Comparison of ENCODE assay signal across 13 cellular contexts in the genomic region with DNA sequence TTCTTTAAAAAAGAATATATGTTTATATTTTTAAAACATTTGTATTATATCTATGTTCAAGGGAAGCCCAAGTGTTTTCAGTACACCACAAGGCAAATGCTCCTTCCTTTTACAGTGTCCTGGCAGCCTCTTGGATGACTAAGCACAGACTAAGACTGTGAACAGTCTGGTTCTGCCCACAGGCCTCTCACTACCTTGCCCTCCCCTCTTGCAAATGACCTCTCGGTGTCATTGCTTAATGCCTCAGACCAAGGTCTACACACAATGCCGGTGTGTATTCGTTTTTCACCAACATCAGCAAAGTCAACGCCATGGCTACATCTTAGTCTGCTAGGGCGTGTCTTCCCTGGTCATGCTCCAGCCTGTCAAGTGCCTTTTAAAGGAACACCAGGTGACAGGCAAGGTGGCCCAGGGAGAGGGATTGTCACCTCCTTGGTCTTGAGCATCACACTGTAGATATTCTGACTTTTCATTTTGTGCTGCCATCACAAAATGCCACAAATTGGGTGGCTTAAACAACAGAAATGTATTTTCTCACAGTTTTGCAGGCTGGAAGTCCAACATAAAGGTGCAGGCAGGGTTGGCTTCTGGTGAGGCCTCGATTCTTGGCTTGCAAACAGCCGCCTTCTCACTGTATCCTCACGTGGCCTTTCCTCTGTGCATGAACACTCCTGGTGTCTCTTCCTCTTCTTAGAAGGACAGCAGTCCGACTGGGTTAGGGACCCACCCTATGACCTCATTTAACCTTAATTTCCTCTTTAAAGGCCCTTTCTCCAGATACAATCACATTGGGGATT.
DNase-seq lines count a peak whose midpoint lies in the region; ATAC-seq and TF ChIP-seq lines count a peak whose summit lies in the region.
"Had no signal": no experiment of that assay in that cellular context is flagged by ENCODE, and none has a peak within 500 bp of the region (broad histone marks: within the 10 kb centered on the region; RNA-seq: fewer than 3 reads in every experiment).

No MANE protein-coding gene starts in this region.

- no peaks in the 10 kb centered on the region for H3K27me3 ChIP-seq in testis
- H3K27me3 ChIP-seq in tibial nerve: no peaks in the 10 kb centered on the region

- H3K27ac ChIP-seq in testis (no peak overlapping the region), tibial nerve (no peak overlapping the region)

- H3K4me3 ChIP-seq in testis (no peak overlapping the region), tibial nerve (no peak overlapping the region)

- TF ChIP-seq EP300 in tibial nerve (IDR thresholded peaks at IDR 0.05): no peak

- peak; percentile 27 for ATAC-seq in activated CD8-positive, alpha-beta T cell treated with anti-CD3 and anti-CD28 coated beads for 36 hours
- no peak for ATAC-seq in activated CD8-positive, alpha-beta T cell treated with anti-CD3 and anti-CD28 coated beads, Interleukin-2, amount 10 ng/mL, durations not matched to agents 7 days and 5 days
- ATAC-seq in stimulated activated naive CD8-positive, alpha-beta T cell treated with anti-CD3 and anti-CD28 coated beads, Interleukin-15, Interleukin-2, amounts not matched to agents 100 U/mL and 50 U/mL, for 24 hours: peak; percentile 16
- ATAC-seq in HG03460 (IDR thresholded peaks at IDR 0.05; ENCODE audit: unreplicated experiment): no peak
- ATAC-seq: left colon had no signal

- H3K4me1 ChIP-seq in testis (no peaks in the 10 kb centered on the region), tibial nerve (peaks cover 0 to 13% (median 0%) of the 10 kb centered on the region in 4 donors)

- DNase-seq in activated CD8-positive, alpha-beta T cell treated with anti-CD3 and anti-CD28 coated beads for 36 hours: no peak
- DNase-seq in activated CD8-positive, alpha-beta T cell treated with anti-CD3 and anti-CD28 coated beads, Interleukin-2, amount 10 ng/mL, durations not matched to agents 7 days and 5 days: no peak
- peak; percentile 59 for DNase-seq in RPMI8226
- peak; percentile 66 for DNase-seq in fibroblast of peridontal ligament (ENCODE audit: extremely low read depth)
- no peak for DNase-seq in stimulated activated naive CD8-positive, alpha-beta T cell treated with anti-CD3 and anti-CD28 coated beads, Interleukin-15, Interleukin-2, amounts not matched to agents 100 U/mL and 50 U/mL, for 24 hours
- no peak for DNase-seq in testis
- no peak for DNase-seq in tibial nerve (ENCODE audit: low spot score in 2 of 2)
- DNase-seq: activated naive CD4-positive, alpha-beta T cell treated with anti-CD3 and anti-CD28 coated beads, Interleukin-2, amount 10 ng/mL, durations not matched to agents 7 days and 5 days; left colon; NCI-H2081 treated with DMSO at 0.1 percent for 48 hours; SIG-M5; stimulated activated CD4-positive, alpha-beta T cell treated with anti-CD3 and anti-CD28 coated beads, Interleukin-4, amount 100 ng/mL, for 4 hours had no signal

- intact Hi-C loops in activated CD8-positive, alpha-beta T cell treated with anti-CD3 and anti-CD28 coated beads for 36 hours (cut with micrococcal nuclease): no loop called here
- intact Hi-C loops in testis (cut with DNase I; ENCODE audit: low total_unique reads): no loop called here

- H3K36me3 Mint-ChIP-seq in activated CD8-positive, alpha-beta T cell treated with anti-CD3 and anti-CD28 coated beads for 36 hours (ENCODE audit: low read depth): no peaks in the 10 kb centered on the region
- no peaks in the 10 kb centered on the region for H3K36me3 Mint-ChIP-seq in activated CD8-positive, alpha-beta T cell treated with anti-CD3 and anti-CD28 coated beads, Interleukin-2, amount 10 ng/mL, durations not matched to agents 7 days and 5 days (ENCODE audit: low read depth)
- H3K36me3 Mint-ChIP-seq: activated naive CD4-positive, alpha-beta T cell treated with anti-CD3 and anti-CD28 coated beads, Interleukin-2, amount 10 ng/mL, durations not matched to agents 7 days and 5 days had no signal

- TF ChIP-seq CTCF in activated CD8-positive, alpha-beta T cell treated with anti-CD3 and anti-CD28 coated beads for 36 hours (IDR thresholded peaks at IDR 0.05): no peak
- no peak for TF ChIP-seq CTCF in testis (IDR thresholded peaks at IDR 0.05)
- no peak for TF ChIP-seq CTCF in tibial nerve (IDR thresholded peaks at IDR 0.05)

- H3K4me3 Mint-ChIP-seq in activated CD8-positive, alpha-beta T cell treated with anti-CD3 and anti-CD28 coated beads for 36 hours: no peak overlapping the region
- H3K4me3 Mint-ChIP-seq in activated CD8-positive, alpha-beta T cell treated with anti-CD3 and anti-CD28 coated beads, Interleukin-2, amount 10 ng/mL, durations not matched to agents 7 days and 5 days: no peak overlapping the region
- H3K4me3 Mint-ChIP-seq: activated naive CD4-positive, alpha-beta T cell treated with anti-CD3 and anti-CD28 coated beads, Interleukin-2, amount 10 ng/mL, durations not matched to agents 7 days and 5 days had no signal

- no peak overlapping the region for H3K27ac Mint-ChIP-seq in activated CD8-positive, alpha-beta T cell treated with anti-CD3 and anti-CD28 coated beads for 36 hours
- no peak overlapping the region for H3K27ac Mint-ChIP-seq in activated CD8-positive, alpha-beta T cell treated with anti-CD3 and anti-CD28 coated beads, Interleukin-2, amount 10 ng/mL, durations not matched to agents 7 days and 5 days
- H3K27ac Mint-ChIP-seq: activated naive CD4-positive, alpha-beta T cell treated with anti-CD3 and anti-CD28 coated beads, Interleukin-2, amount 10 ng/mL, durations not matched to agents 7 days and 5 days had no signal

- no peaks in the 10 kb centered on the region for H3K27me3 Mint-ChIP-seq in activated CD8-positive, alpha-beta T cell treated with anti-CD3 and anti-CD28 coated beads for 36 hours
- H3K27me3 Mint-ChIP-seq in activated CD8-positive, alpha-beta T cell treated with anti-CD3 and anti-CD28 coated beads, Interleukin-2, amount 10 ng/mL, durations not matched to agents 7 days and 5 days (ENCODE audit: low read depth): no peaks in the 10 kb centered on the region
- H3K27me3 Mint-ChIP-seq: activated naive CD4-positive, alpha-beta T cell treated with anti-CD3 and anti-CD28 coated beads, Interleukin-2, amount 10 ng/mL, durations not matched to agents 7 days and 5 days had no signal

- H3K36me3 ChIP-seq in testis (ENCODE audit: low read depth, missing control alignments): no peaks in the 10 kb centered on the region
- peaks cover 0 to 60% (median 0%) of the 10 kb centered on the region in 3 donors for H3K36me3 ChIP-seq in tibial nerve

- TF ChIP-seq POLR2A in testis (IDR thresholded peaks at IDR 0.05): no peak
- no peak for TF ChIP-seq POLR2A in tibial nerve (IDR thresholded peaks at IDR 0.05)

- no peaks in the 10 kb centered on the region for H3K9me3 Mint-ChIP-seq in activated CD8-positive, alpha-beta T cell treated with anti-CD3 and anti-CD28 coated beads for 36 hours
- H3K9me3 Mint-ChIP-seq in activated CD8-positive, alpha-beta T cell treated with anti-CD3 and anti-CD28 coated beads, Interleukin-2, amount 10 ng/mL, durations not matched to agents 7 days and 5 days (ENCODE audit: insufficient read depth): no peaks in the 10 kb centered on the region
- H3K9me3 Mint-ChIP-seq: activated naive CD4-positive, alpha-beta T cell treated with anti-CD3 and anti-CD28 coated beads, Interleukin-2, amount 10 ng/mL, durations not matched to agents 7 days and 5 days had no signal

- H3K4me1 Mint-ChIP-seq in activated CD8-positive, alpha-beta T cell treated with anti-CD3 and anti-CD28 coated beads for 36 hours (ENCODE audit: low read depth): peaks cover 4% of the 10 kb centered on the region
- H3K4me1 Mint-ChIP-seq in activated CD8-positive, alpha-beta T cell treated with anti-CD3 and anti-CD28 coated beads, Interleukin-2, amount 10 ng/mL, durations not matched to agents 7 days and 5 days (ENCODE audit: low read depth): peaks cover 3% of the 10 kb centered on the region
- H3K4me1 Mint-ChIP-seq: activated naive CD4-positive, alpha-beta T cell treated with anti-CD3 and anti-CD28 coated beads, Interleukin-2, amount 10 ng/mL, durations not matched to agents 7 days and 5 days had no signal

- 90 to 95% methylated on average over 9 of the region's 9 CpGs for WGBS in testis, 2 donors
- WGBS in tibial nerve, 2 donors: 82 to 87% methylated on average over 9 of the region's 9 CpGs

- POLR2A ChIA-PET in activated CD8-positive, alpha-beta T cell treated with anti-CD3 and anti-CD28 coated beads for 36 hours (lab: Charles Lee): no interaction called here
- POLR2A ChIA-PET in activated CD8-positive, alpha-beta T cell treated with anti-CD3 and anti-CD28 coated beads, Interleukin-2, amount 10 ng/mL, durations not matched to agents 7 days and 5 days (lab: Charles Lee): no interaction called here

- CTCF ChIA-PET in activated CD8-positive, alpha-beta T cell treated with anti-CD3 and anti-CD28 coated beads for 36 hours (lab: Charles Lee): no interaction called here
- CTCF ChIA-PET in activated CD8-positive, alpha-beta T cell treated with anti-CD3 and anti-CD28 coated beads, Interleukin-2, amount 10 ng/mL, durations not matched to agents 7 days and 5 days (lab: Charles Lee): no interaction called here

- no peaks in the 10 kb centered on the region for H3K9me3 ChIP-seq in testis
- H3K9me3 ChIP-seq in tibial nerve: peaks cover 0 to 6% (median 0%) of the 10 kb centered on the region in 4 donors

Comparison
In these comparisons a context has a peak if more than half of its experiments do, and no peak if none do; other contexts are left out.
1. ATAC-seq: peak in activated CD8-positive, alpha-beta T cell treated with anti-CD3 and anti-CD28 coated beads for 36 hours (single experiment) and stimulated activated naive CD8-positive, alpha-beta T cell treated with anti-CD3 and anti-CD28 coated beads, Interleukin-15, Interleukin-2, amounts not matched to agents 100 U/mL and 50 U/mL, for 24 hours (single experiment); none in activated CD8-positive, alpha-beta T cell treated with anti-CD3 and anti-CD28 coated beads, Interleukin-2, amount 10 ng/mL, durations not matched to agents 7 days and 5 days (single experiment) and HG03460 (single experiment).
2. DNase-seq: peak in RPMI8226 (single experiment) and fibroblast of peridontal ligament (single experiment); none in activated CD8-positive, alpha-beta T cell treated with anti-CD3 and anti-CD28 coated beads for 36 hours (single experiment), activated CD8-positive, alpha-beta T cell treated with anti-CD3 and anti-CD28 coated beads, Interleukin-2, amount 10 ng/mL, durations not matched to agents 7 days and 5 days (single experiment), stimulated activated naive CD8-positive, alpha-beta T cell treated with anti-CD3 and anti-CD28 coated beads, Interleukin-15, Interleukin-2, amounts not matched to agents 100 U/mL and 50 U/mL, for 24 hours (single experiment), testis (single experiment) and tibial nerve (0 of 2).